In the genomic region with DNA sequence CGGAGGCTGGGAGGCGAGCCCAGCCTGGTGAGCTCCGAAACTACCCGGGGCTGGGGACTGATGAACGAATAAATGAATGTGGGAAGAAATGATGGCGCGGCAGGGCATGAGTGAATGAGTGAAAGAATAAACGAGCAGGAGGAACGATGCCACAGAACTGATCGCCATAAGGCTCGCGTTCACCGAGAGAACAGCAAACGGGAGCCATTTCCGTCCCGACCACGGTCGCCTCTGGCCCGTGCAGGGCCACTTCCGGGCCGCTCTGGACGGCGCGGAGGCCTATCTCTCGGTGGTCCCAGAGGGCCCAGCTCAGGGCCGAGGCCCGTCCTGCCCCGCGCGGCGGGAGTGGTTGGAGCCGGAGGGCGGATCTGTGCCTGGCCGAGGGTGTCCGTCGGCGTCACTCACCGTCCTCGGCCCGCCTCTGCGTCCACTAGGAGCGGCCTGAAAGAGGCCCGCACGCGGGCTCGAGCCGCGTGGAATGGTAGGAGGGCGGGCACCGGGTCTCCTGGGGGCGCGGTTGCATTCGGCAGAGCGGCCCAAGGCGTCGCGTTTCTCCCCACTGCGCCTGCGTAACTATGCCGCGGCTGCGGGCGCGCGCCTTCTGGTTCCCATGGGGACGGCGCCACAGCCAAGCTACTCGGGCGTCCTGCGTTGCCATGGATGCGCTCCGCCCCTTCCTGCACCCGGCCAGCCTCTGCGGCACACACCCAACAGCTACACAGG, we compare ENCODE assay signal across 8 cellular contexts. TPM values are rescaled to one million over a fixed set of nuclear protein-coding genes. Genes with fewer than 3 reads are reported as not detected.
A peak's percentile ranks its signal among the peaks of the same experiment; 100 is the strongest.
DNase-seq lines count a peak whose midpoint lies in the region; ATAC-seq and TF ChIP-seq lines count a peak whose summit lies in the region.

A gene (minus strand): TSS at position 480 of the 723 bp plus-strand sequence. CDS start 5,116 bp downstream, outside the sequence.

- no peak for TF ChIP-seq CTCF in AG09309 (IDR thresholded peaks at IDR 0.05; ENCODE audit: control insufficient read depth, insufficient read depth, low read depth, low read length, missing control alignments)
- no peak for TF ChIP-seq CTCF in activated B cell treated with CpG ODN at 0.5 μM for 24 hours (IDR thresholded peaks at IDR 0.05)

- peaks cover 21% of the 10 kb centered on the region for H3K4me1 Mint-ChIP-seq in activated B cell treated with CpG ODN at 0.5 μM for 24 hours

- peaks cover 5% of the 10 kb centered on the region for H3K36me3 Mint-ChIP-seq in activated B cell treated with CpG ODN at 0.5 μM for 24 hours (ENCODE audit: low read depth)

- H3K4me3 ChIP-seq in AG09309 (ENCODE audit: control insufficient read depth, low read depth, low read length) = peak within 1 kb of the TSS; percentile 72

- POLR2A ChIA-PET in activated B cell treated with CpG ODN at 0.5 μM for 24 hours (lab: Charles Lee) = interaction anchor here (0.6 to 3.4 kb wide), 43 partner anchors 9 to 973 kb away, joined by 3 to 90 read pairs (median 5); a partner anchor contains a TSS

- H3K27ac Mint-ChIP-seq in activated B cell treated with CpG ODN at 0.5 μM for 24 hours = peak within 1 kb of the TSS; percentile 97

- intact Hi-C loops in activated B cell treated with CpG ODN at 0.5 μM for 24 hours (cut with micrococcal nuclease) = loop anchor here (1.0 to 2.0 kb wide), 13 partner anchors 15 to 210 kb away; a partner anchor contains a TSS

- peaks cover 2% of the 10 kb centered on the region for H3K27me3 Mint-ChIP-seq in activated B cell treated with CpG ODN at 0.5 μM for 24 hours

- H3K9me3 Mint-ChIP-seq in activated B cell treated with CpG ODN at 0.5 μM for 24 hours = no peaks in the 10 kb centered on the region

- peak; percentile 83 for ATAC-seq in GM19023 (IDR thresholded peaks at IDR 0.05; ENCODE audit: unreplicated experiment)
- ATAC-seq in HG03196 (IDR thresholded peaks at IDR 0.05; ENCODE audit: unreplicated experiment) = peak; percentile 90
- ATAC-seq in activated B cell treated with CpG ODN at 0.5 μM for 24 hours (ENCODE audit: low read depth) = peak; percentile 86

- peak within 1 kb of the TSS; percentile 95 for H3K4me3 Mint-ChIP-seq in activated B cell treated with CpG ODN at 0.5 μM for 24 hours

- CTCF ChIA-PET in activated B cell treated with CpG ODN at 0.5 μM for 24 hours (lab: Charles Lee) = interaction anchor here (0.9 to 1.7 kb wide), 5 partner anchors 15 to 158 kb away, joined by 3 to 6 read pairs (median 4); a partner anchor contains a TSS

- peak; percentile 79 for DNase-seq in AG09309 (ENCODE audit: low read depth)
- DNase-seq in NCI-H226 = peak; percentile 98
- peak; percentile 98 for DNase-seq in activated B cell treated with CpG ODN at 0.5 μM for 24 hours
- DNase-seq in central memory CD4-positive, alpha-beta T cell = peak; percentile 95
- peak; percentile 99 for DNase-seq in islet precursor cell
- peak; percentile 96 for DNase-seq in stimulated activated CD4-positive, alpha-beta T cell treated with anti-CD3 and anti-CD28 coated beads, Interleukin-12 subunit alpha, Interleukin-12 subunit beta, amount 100 ng/mL, for 4 hours

RNA-seq across cellular contexts. Expression of the gene that starts here (rescaled TPM):
- 1.7 and 2.1 TPM in 2 replicates for total RNA-seq in activated B cell treated with CpG ODN at 0.5 μM for 24 hours

Comparison
In these comparisons a context has a peak if more than half of its experiments do, and no peak if none do; other contexts are left out.
1. Peak in every context shown above with its lines: DNase-seq, ATAC-seq and H3K4me3 ChIP-seq.